Comparison of ENCODE assay signal across 8 cellular contexts in genomic region chr14:33792387-33793368, GRCh38.
DNase-seq lines count a peak whose midpoint lies in the region; ATAC-seq, FAIRE-seq and TF ChIP-seq lines count a peak whose summit lies in the region.

No MANE protein-coding gene starts in this region.

- peak; percentile 85 for TF ChIP-seq CTCF in A549 (IDR thresholded peaks at IDR 0.05)
- peak; percentile 86 to 94 (median 93) for TF ChIP-seq CTCF in H1 (IDR thresholded peaks at IDR 0.05; ENCODE audit: control extremely low read depth in 1 of 3, insufficient read depth in 1 of 3, low read depth in 1 of 3, low read length in 3 of 3)

- no peak overlapping the region for H4K91ac ChIP-seq in H1 (replicated peaks; ENCODE audit: insufficient read length, low read length)

- H3K23me2 ChIP-seq in H1 (ENCODE audit: low read depth, low read length): no peaks in the 10 kb centered on the region

- H3K14ac ChIP-seq in H1 (ENCODE audit: insufficient read length): no peak overlapping the region

- H3K4ac ChIP-seq in H1 (replicated peaks; ENCODE audit: insufficient read length, low read depth, low read length): no peak overlapping the region
- H3K4ac ChIP-seq in mesendoderm (ENCODE audit: low read depth, low read length): no peak overlapping the region

- H4K8ac ChIP-seq in H1 (ENCODE audit: extremely low read depth, insufficient read depth, low read length) (no peak overlapping the region), mesendoderm (ENCODE audit: low read depth, low read length) (no peak overlapping the region)

- H3K18ac ChIP-seq in H1 (ENCODE audit: extremely low read depth, low read length) (no peak overlapping the region), mesendoderm (ENCODE audit: low read length) (peak overlapping the region; percentile 40)

- no peaks in the 10 kb centered on the region for H4K20me1 ChIP-seq in H1 (replicated peaks in 1 of 2; ENCODE audit: control insufficient read depth in 1 of 2, insufficient read depth in 2 of 2, low read length in 2 of 2)

- H2BK5ac ChIP-seq in H1 (ENCODE audit: low read depth, low read length): no peak overlapping the region
- H2BK5ac ChIP-seq in mesendoderm (ENCODE audit: low read length): no peak overlapping the region

- peak overlapping the region; percentile 7; the same call in 1 of the 2 replicates for H2AFZ ChIP-seq in H1 (ENCODE audit: low read length)

- H3K4me2 ChIP-seq in A549: peak overlapping the region; percentile 66
- no peak overlapping the region for H3K4me2 ChIP-seq in H1 (ENCODE audit: insufficient read depth in 1 of 2, low read depth in 2 of 2, low read length in 2 of 2)
- no peak overlapping the region for H3K4me2 ChIP-seq in mesendoderm (ENCODE audit: low read length)

- H4K5ac ChIP-seq in H1 (ENCODE audit: insufficient read length, low read depth, low read length) (no peak overlapping the region), mesendoderm (ENCODE audit: low read length) (no peak overlapping the region)

- no peak overlapping the region for H2AK5ac ChIP-seq in H1 (ENCODE audit: low read depth, low read length)
- H2AK5ac ChIP-seq in mesendoderm (ENCODE audit: low read length): no peak overlapping the region

- FAIRE-seq in A549 (lab: Jason Lieb, UNC) (no peak), H1 (lab: Jason Lieb, UNC) (peak; percentile 32)

- TF ChIP-seq POLR2A in A549 (IDR thresholded peaks at IDR 0.05; ENCODE audit: low read length) (no peak), H1 (IDR thresholded peaks at IDR 0.05; ENCODE audit: control extremely low read depth in 1 of 2, low read depth in 2 of 2, low read length in 2 of 2) (no peak)

- no peaks in the 10 kb centered on the region for H3K79me1 ChIP-seq in H1 (ENCODE audit: low read depth, low read length)
- H3K79me1 ChIP-seq in mesendoderm (ENCODE audit: low read length): no peaks in the 10 kb centered on the region

- CTCF ChIA-PET in A549 (lab: Yijun Ruan, JAX): interaction anchor here (0.6 to 3.3 kb wide), 58 partner anchors 10 to 1235 kb away, joined by 3 to 36 read pairs (median 3); no protein-coding TSS in a partner anchor
- CTCF ChIA-PET in H1 (lab: Charles Lee; ENCODE audit: partially characterized antibody): interaction anchor here (0.5 to 3.3 kb wide), 64 partner anchors 8 to 1217 kb away, joined by 3 to 26 read pairs (median 4); no protein-coding TSS in a partner anchor

- H3K27me3 ChIP-seq in H1 (replicated peaks in 1 of 4; ENCODE audit: control insufficient read depth in 3 of 4, extremely low read depth in 1 of 4, insufficient read depth in 3 of 4, low read length in 3 of 4) (no peaks in the 10 kb centered on the region), mesendoderm (ENCODE audit: insufficient read depth, low read length, poor library complexity) (no peaks in the 10 kb centered on the region)

- ATAC-seq in A549: peak; percentile 86 to 89
- ATAC-seq in GM18511 (IDR thresholded peaks at IDR 0.05; ENCODE audit: unreplicated experiment): peak; percentile 51
- peak; percentile 38 for ATAC-seq in HG03565 (IDR thresholded peaks at IDR 0.05; ENCODE audit: unreplicated experiment)

- H3K79me2 ChIP-seq in H1 (ENCODE audit: control insufficient read depth in 1 of 2, insufficient read depth in 2 of 2, low read length in 2 of 2): no peaks in the 10 kb centered on the region
- no peaks in the 10 kb centered on the region for H3K79me2 ChIP-seq in mesendoderm (ENCODE audit: control insufficient read depth, insufficient read depth, low read length)

- no peak overlapping the region for H2BK20ac ChIP-seq in H1 (ENCODE audit: low read length)

- H2BK15ac ChIP-seq in H1 (ENCODE audit: low read length) (no peak overlapping the region), mesendoderm (replicated peaks; ENCODE audit: low read depth) (no peak overlapping the region)

- H2BK12ac ChIP-seq in H1 (ENCODE audit: low read depth, low read length): no peak overlapping the region

- TF ChIP-seq EP300 in A549 (IDR thresholded peaks at IDR 0.05) (no peak), H1 (IDR thresholded peaks at IDR 0.05; ENCODE audit: borderline replicate concordance in 1 of 2, low read depth in 2 of 2, low read length in 2 of 2) (no peak)

- H3K4me1 ChIP-seq in A549: 0 out of 3 replicates have a peak, but pooled peaks cover 3% of the 10 kb centered on the region
- no peaks in the 10 kb centered on the region; a peak in 1 of 7 replicates for H3K4me1 ChIP-seq in H1 (replicated peaks in 1 of 4; ENCODE audit: control insufficient read depth in 3 of 4, insufficient read depth in 4 of 4, low read length in 3 of 4)
- H3K4me1 ChIP-seq in mesendoderm (ENCODE audit: control insufficient read depth, low read depth, low read length): no peaks in the 10 kb centered on the region

- H3K9me3 ChIP-seq in A549: no peaks in the 10 kb centered on the region
- H3K9me3 ChIP-seq in H1 (ENCODE audit: insufficient read depth in 2 of 2, low read depth in 1 of 2, low read length in 1 of 2): no peaks in the 10 kb centered on the region

- DNase-seq in A549 (ENCODE audit: low read depth in 1 of 2, low spot score in 1 of 2): peak; percentile 58 to 64
- peak; percentile 72 for DNase-seq in NCI-H774 (lab: John Stamatoyannopoulos, UW)
- DNase-seq in activated CD8-positive, alpha-beta memory T cell treated with anti-CD3 and anti-CD28 coated beads for 4 hours (ENCODE audit: low read depth in 2 of 2): peak; percentile 11 to 27
- DNase-seq in H1 (ENCODE audit: low read depth in 1 of 2, low spot score in 2 of 2): peak; percentile 46 to 94
- DNase-seq in mesendoderm: peak; percentile 72
- peak; percentile 44 for DNase-seq in stimulated activated CD8-positive, alpha-beta memory T cell treated with anti-CD3 and anti-CD28 coated beads, Interleukin-15, amount 100 ng/mL, for 1 hour (ENCODE audit: low read depth)

- POLR2A ChIA-PET in A549 (lab: Yijun Ruan, JAX): interaction anchor here (0.8 kb wide), 1 partner anchor 40 kb away, joined by 3 read pairs; no protein-coding TSS in a partner anchor
- POLR2A ChIA-PET in H1 (lab: Charles Lee; ENCODE audit: partially characterized antibody): no interaction called here

- H3K27ac ChIP-seq in A549 (no peak overlapping the region), H1 (ENCODE audit: low read depth, low read length) (no peak overlapping the region), mesendoderm (ENCODE audit: low read depth, low read length) (no peak overlapping the region)

- H3K56ac ChIP-seq in H1 (replicated peaks; ENCODE audit: insufficient read length, low read depth, low read length): no peak overlapping the region
- H3K56ac ChIP-seq in mesendoderm (ENCODE audit: low read length): no peak overlapping the region

- WGBS in A549 (ENCODE audit: missing lambda C conversion rate): 11% methylated on average over 19 of the region's 19 CpGs
- WGBS in H1 (ENCODE audit: extremely low coverage in 1 of 2, insufficient coverage in 1 of 2, insufficient read length in 1 of 2, insufficient replicate concordance in 2 of 2, low coverage in 1 of 2, low lambda C conversion rate in 2 of 2, missing lambda C conversion rate in 1 of 2), 2 experiments: 37% methylated on average over 19 of the region's 19 CpGs; no CpG with 5 or more reads in 1 of the 2 experiments
- no CpG with 5 or more reads among the region's 19 CpGs for WGBS in mesendoderm (ENCODE audit: extremely low coverage, insufficient coverage, low lambda C conversion rate)

- H3K9ac ChIP-seq in H1 (replicated peaks in 1 of 4; ENCODE audit: extremely low read depth in 1 of 4, low read depth in 3 of 4, low read length in 3 of 4) (no peak overlapping the region), mesendoderm (ENCODE audit: low read length) (no peak overlapping the region)

- H3K36me3 ChIP-seq in H1 (ENCODE audit: control insufficient read depth in 2 of 4, insufficient read depth in 4 of 4, low read length in 3 of 4): no peaks in the 10 kb centered on the region
- H3K36me3 ChIP-seq in mesendoderm (ENCODE audit: control insufficient read depth, insufficient read depth, low read length): no peaks in the 10 kb centered on the region

- TF ChIP-seq RAD21 in A549 (conservative IDR thresholded peaks at IDR 0.05 in 1 of 2, IDR thresholded peaks at IDR 0.05 in 1 of 2): peak; percentile 87 to 90
- TF ChIP-seq RAD21 in H1 (IDR thresholded peaks at IDR 0.05 in 1 of 2, conservative IDR thresholded peaks at IDR 0.05 in 1 of 2; ENCODE audit: low read depth in 2 of 2, low read length in 2 of 2): peak; percentile 95 to 99

- H3K23ac ChIP-seq in H1 (ENCODE audit: insufficient read length) (no peak overlapping the region), mesendoderm (ENCODE audit: low read length) (no peak overlapping the region)

- H3K4me3 ChIP-seq in A549 (no peak overlapping the region), H1 (ENCODE audit: extremely low read depth in 1 of 4, insufficient read depth in 2 of 4, low read depth in 3 of 4, low read length in 4 of 4) (no peak overlapping the region), mesendoderm (ENCODE audit: low read length) (no peak overlapping the region)

- H2BK120ac ChIP-seq in H1 (replicated peaks; ENCODE audit: low read depth, low read length): no peak overlapping the region
- no peak overlapping the region for H2BK120ac ChIP-seq in mesendoderm (ENCODE audit: low read depth, low read length)

TF ChIP-seq in A549, 52 proteins besides CTCF, POLR2A, EP300 and RAD21:
- TF ChIP-seq KDM1A (IDR thresholded peaks at IDR 0.05; ENCODE audit: low read depth) (no peak), ZC3H11A (IDR thresholded peaks at IDR 0.05) (no peak), HDAC2 (IDR thresholded peaks at IDR 0.05) (no peak), SMC3 (IDR thresholded peaks at IDR 0.05) (peak; percentile 82), CEBPB (IDR thresholded peaks at IDR 0.05) (no peak), CBX8 (IDR thresholded peaks at IDR 0.05) (no peak), RCOR1 (IDR thresholded peaks at IDR 0.05; ENCODE audit: low read depth, low read length) (no peak)

TF ChIP-seq in H1, 55 proteins besides CTCF, POLR2A, EP300 and RAD21:
- no peak for TF ChIP-seq SUZ12 (IDR thresholded peaks at IDR 0.05; ENCODE audit: low read length)
- TF ChIP-seq TEAD4 (IDR thresholded peaks at IDR 0.05; ENCODE audit: low read depth, low read length): 0 out of 2 replicates have a peak, but pooled peaks have one; percentile 19
- no peak for TF ChIP-seq SAP30 (IDR thresholded peaks at IDR 0.05; ENCODE audit: insufficient read depth, insufficient replicate concordance, low read length)
TF ChIP-seq in H1: peak in this region for 1.

Comparison
In these comparisons a context has a peak if more than half of its experiments do, and no peak if none do; other contexts are left out.
1. DNase-seq: peak in every context shown above with its lines; median percentile 72 in NCI-H774; 72 in mesendoderm; 70 in H1; 61 in A549; 44 in stimulated activated CD8-positive, alpha-beta memory T cell treated with anti-CD3 and anti-CD28 coated beads, Interleukin-15, amount 100 ng/mL, for 1 hour; 19 in activated CD8-positive, alpha-beta memory T cell treated with anti-CD3 and anti-CD28 coated beads for 4 hours.
2. Of the 18 proteins assayed by ChIP-seq in both H1 and A549: peak only in H1: none; only in A549: none; in both: CTCF and RAD21; in neither: 16.